Comparison of ENCODE assay signal across 17 cellular contexts in the genomic region with DNA sequence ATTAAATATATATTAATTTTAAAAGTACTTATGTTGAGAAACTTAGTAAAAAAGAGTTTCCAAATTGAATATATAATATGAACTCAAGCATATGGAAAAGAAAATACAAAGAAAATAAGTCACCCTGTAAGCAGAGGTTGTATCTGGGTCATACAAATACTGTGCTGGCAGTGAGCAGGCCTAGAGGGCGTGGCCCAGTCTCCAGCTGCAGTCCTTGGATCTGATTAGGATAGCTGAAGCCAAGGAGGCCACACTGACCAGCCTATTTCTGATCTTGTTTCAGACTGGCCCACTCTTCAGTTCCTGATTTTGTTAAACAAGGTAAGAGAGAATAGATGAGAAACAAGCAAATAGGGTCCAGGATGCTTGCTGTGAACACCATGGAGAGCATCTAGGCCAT.
A peak's percentile ranks its signal among the peaks of the same experiment; 100 is the strongest.
DNase-seq lines count a peak whose midpoint lies in the region; ATAC-seq and TF ChIP-seq lines count a peak whose summit lies in the region.
"Had no signal": no experiment of that assay in that cellular context is flagged by ENCODE, and none has a peak within 500 bp of the region (broad histone marks: within the 10 kb centered on the region; RNA-seq: fewer than 3 reads in every experiment).

No MANE protein-coding gene starts in this region.

- no peaks in the 10 kb centered on the region for H3K9me2 ChIP-seq in GM23248 (ENCODE audit: insufficient read depth)

- in situ Hi-C loops in GM23248 (cut with MboI), result no loop called here

- no peak overlapping the region for H3K4me2 ChIP-seq in GM23248 (ENCODE audit: unreplicated experiment)

- 0% methylated on average over 1 of the region's 1 CpG for WGBS in GM23248 (ENCODE audit: low coverage in 1 of 2, low lambda C conversion rate in 2 of 2, missing lambda C conversion rate in 2 of 2), 2 experiments
- 0 to 31% (median 2%) methylated on average over 1 of the region's 1 CpG for WGBS in psoas muscle, 3 donors

- intact Hi-C loops in psoas muscle (cut with DNase I), result no loop called here

- H3F3A ChIP-seq in GM23248 (ENCODE audit: insufficient read depth), result no peaks in the 10 kb centered on the region

- H3K27me3 ChIP-seq in GM23248 (replicated peaks; ENCODE audit: insufficient read depth), result no peaks in the 10 kb centered on the region
- no peaks in the 10 kb centered on the region for H3K27me3 ChIP-seq in psoas muscle (ENCODE audit: insufficient read depth in 3 of 3, low read length in 2 of 3)
- H3K27me3 ChIP-seq: SJCRH30 had no signal

- H3K36me3 ChIP-seq in GM23248 (ENCODE audit: low read depth) (no peaks in the 10 kb centered on the region), psoas muscle (ENCODE audit: insufficient read depth in 1 of 2, low read depth in 1 of 2) (no peaks in the 10 kb centered on the region)
- H3K36me3 ChIP-seq: SJCRH30 had no signal

- H3K4me3 ChIP-seq in GM23248, result no peak overlapping the region
- H3K4me3 ChIP-seq in psoas muscle, result no peak overlapping the region
- H3K4me3 ChIP-seq: SJCRH30 had no signal

- peak; percentile 22 for DNase-seq in AG20443 (ENCODE audit: low spot score)
- DNase-seq in GM23248, result peak; percentile 3
- DNase-seq in fibroblast of gingiva (ENCODE audit: low read depth), result peak; percentile 14
- peak in 1 of 2 donors; percentile 72 for DNase-seq in psoas muscle
- no peak for DNase-seq in omental fat pad (ENCODE audit: low spot score)
- DNase-seq in islet precursor cell, result no peak
- DNase-seq in RPMI8226, result no peak
- DNase-seq: DMS79, Kasumi-1, NCI-H1092 treated with DMSO at 0.1 percent for 48 hours, NCI-H146, NCI-H2029 treated with DMSO at 0.1 percent for 48 hours, NCI-H2171 treated with DMSO at 0.1 percent for 48 hours, NCI-H446, NCI-H526 treated with DMSO at 0.1 percent for 48 hours, SJCRH30 had no signal

- no peak for TF ChIP-seq CTCF in psoas muscle (IDR thresholded peaks at IDR 0.05)
- no peak for TF ChIP-seq CTCF in omental fat pad (IDR thresholded peaks at IDR 0.05)

- no peaks in the 10 kb centered on the region for H4K20me1 ChIP-seq in GM23248 (ENCODE audit: insufficient read depth)

- H3K79me2 ChIP-seq in GM23248 (ENCODE audit: insufficient read depth), result no peaks in the 10 kb centered on the region

- H2AFZ ChIP-seq in GM23248, result no peak overlapping the region

- ATAC-seq in psoas muscle, result peak in 3 of 4 donors; percentile 87 to 95 (median 91)
- no peak for ATAC-seq in omental fat pad (ENCODE audit: low FRiP score)

- H3K9me3 ChIP-seq in GM23248 (ENCODE audit: low read depth) (no peaks in the 10 kb centered on the region), psoas muscle (peaks cover 19% of the 10 kb centered on the region)
- H3K9me3 ChIP-seq: SJCRH30 had no signal

- no peak overlapping the region for H3K9ac ChIP-seq in GM23248

- H3K4me1 ChIP-seq in GM23248 (ENCODE audit: insufficient read depth), result no peaks in the 10 kb centered on the region
- peaks cover 12% of the 10 kb centered on the region for H3K4me1 ChIP-seq in psoas muscle
- H3K4me1 ChIP-seq: SJCRH30 had no signal

- H3K27ac ChIP-seq in GM23248 (no peak overlapping the region), psoas muscle (no peak overlapping the region)
- H3K27ac ChIP-seq: RWPE1, SJCRH30 had no signal

Comparison
In these comparisons a context has a peak if more than half of its experiments do, and no peak if none do; other contexts are left out.
1. DNase-seq: peak in AG20443 (single experiment), GM23248 (single experiment) and fibroblast of gingiva (single experiment); none in omental fat pad (single experiment), islet precursor cell (single experiment) and RPMI8226 (single experiment).